ENCODE assay signal across 21 cellular contexts in genomic region chr12:100279159-100279558, GRCh38. TPM values are rescaled to one million over a fixed set of nuclear protein-coding genes. Genes with fewer than 3 reads are reported as not detected.
"Had no signal": no experiment of that assay in that cellular context is flagged by ENCODE, and none has a peak within 500 bp of the region (broad histone marks: within the 10 kb centered on the region; RNA-seq: fewer than 3 reads in every experiment).

No MANE protein-coding gene starts in this region.

- H3K36me3 ChIP-seq: thoracic aorta had no signal

- H3K9me3 Mint-ChIP-seq: activated naive CD4-positive, alpha-beta T cell treated with anti-CD3 and anti-CD28 coated beads, Interleukin-2, amount 50 U/mL, for 72 hours; activated T-cell treated with anti-CD3 and anti-CD28 coated beads, Interleukin-2, amount 50 U/mL, for 24 hours; activated T-helper 17 cell treated with anti-CD3 and anti-CD28 coated beads, Interleukin-2, amount 50 U/mL, for 72 hours; memory B cell; naive B cell; neural crest cell; stimulated activated naive B cell treated with anti-CD40 and anti-IgM and Interleukin-4, amounts not matched to agents 10 μg/mL and 1 μg/mL and 100 μg/mL, for 72 hours had no signal

- H3K9me3 ChIP-seq: colonic mucosa, sigmoid colon, thoracic aorta, upper lobe of right lung had no signal

- H3K4me3 ChIP-seq: colonic mucosa, sigmoid colon, smooth muscle cell, thoracic aorta, upper lobe of right lung had no signal

- H3K27me3 Mint-ChIP-seq: activated T-cell treated with anti-CD3 and anti-CD28 coated beads, Interleukin-2, amount 50 U/mL, for 24 hours; activated T-helper 17 cell treated with anti-CD3 and anti-CD28 coated beads, Interleukin-2, amount 50 U/mL, for 72 hours; memory B cell; naive B cell; stimulated activated naive B cell treated with anti-CD40 and anti-IgM and Interleukin-4, amounts not matched to agents 10 μg/mL and 1 μg/mL and 100 μg/mL, for 72 hours had no signal

- H3K27ac ChIP-seq: brain microvascular endothelial cell, colonic mucosa, epithelial cell of prostate, sigmoid colon, thoracic aorta, upper lobe of right lung, WERI-Rb-1 had no signal

- ATAC-seq: activated naive CD4-positive, alpha-beta T cell treated with anti-CD3 and anti-CD28 coated beads, Interleukin-2, amount 50 U/mL, for 72 hours; activated T-helper 17 cell treated with anti-CD3 and anti-CD28 coated beads, Interleukin-2, amount 50 U/mL, for 72 hours; stimulated activated naive B cell treated with anti-CD40 and anti-IgM and Interleukin-4, amounts not matched to agents 10 μg/mL and 1 μg/mL and 100 μg/mL, for 72 hours; upper lobe of right lung had no signal

- H3K27ac Mint-ChIP-seq: activated naive CD4-positive, alpha-beta T cell treated with anti-CD3 and anti-CD28 coated beads, Interleukin-2, amount 50 U/mL, for 72 hours; activated T-cell treated with anti-CD3 and anti-CD28 coated beads, Interleukin-2, amount 50 U/mL, for 24 hours; activated T-helper 17 cell treated with anti-CD3 and anti-CD28 coated beads, Interleukin-2, amount 50 U/mL, for 72 hours; memory B cell; stimulated activated naive B cell treated with anti-CD40 and anti-IgM and Interleukin-4, amounts not matched to agents 10 μg/mL and 1 μg/mL and 100 μg/mL, for 72 hours had no signal

- H3K27me3 ChIP-seq: brain microvascular endothelial cell, colonic mucosa, sigmoid colon, upper lobe of right lung had no signal

- H3K36me3 Mint-ChIP-seq: activated naive CD4-positive, alpha-beta T cell treated with anti-CD3 and anti-CD28 coated beads, Interleukin-2, amount 50 U/mL, for 72 hours had no signal

- H3K4me3 Mint-ChIP-seq: activated T-cell treated with anti-CD3 and anti-CD28 coated beads, Interleukin-2, amount 50 U/mL, for 24 hours; activated T-helper 17 cell treated with anti-CD3 and anti-CD28 coated beads, Interleukin-2, amount 50 U/mL, for 72 hours; memory B cell; stimulated activated naive B cell treated with anti-CD40 and anti-IgM and Interleukin-4, amounts not matched to agents 10 μg/mL and 1 μg/mL and 100 μg/mL, for 72 hours had no signal

- DNase-seq: activated CD8-positive, alpha-beta memory T cell treated with anti-CD3 and anti-CD28 coated beads for 24 hours; activated CD8-positive, alpha-beta memory T cell treated with anti-CD3 and anti-CD28 coated beads, Interleukin-2, amount 50 U/mL, for 4 hours; activated T-cell treated with anti-CD3 and anti-CD28 coated beads, Interleukin-2, amount 50 U/mL, for 24 hours; aorta; brain microvascular endothelial cell; colonic mucosa; naive B cell; sigmoid colon; stimulated activated CD4-positive, alpha-beta T cell treated with anti-CD3 and anti-CD28 coated beads, Interleukin-2, amount 100 ng/mL, for 48 hours; stimulated activated CD8-positive, alpha-beta memory T cell treated with anti-CD3 and anti-CD28 coated beads, Interleukin-4, amount 100 ng/mL, for 48 hours; stimulated activated naive B cell treated with anti-CD40 and anti-IgM and Interleukin-4, amounts not matched to agents 10 μg/mL and 1 μg/mL and 100 μg/mL, for 72 hours; upper lobe of right lung; WERI-Rb-1 had no signal

- H3K4me1 ChIP-seq: colonic mucosa had no signal

- H3K4me2 ChIP-seq: smooth muscle cell had no signal

RNA-seq across cellular contexts. Expression of gene DEPDC4, which starts 12.3 kb away (rescaled TPM):
- total RNA-seq: lower leg skin, thoracic aorta had no signal
